11 cellular contexts compared by ENCODE assay signal in genomic region chr16:57797526-57798266, GRCh38. TPM values are rescaled to one million over a fixed set of nuclear protein-coding genes. Genes with fewer than 3 reads are reported as not detected.
DNase-seq lines count a peak whose midpoint lies in the region; ATAC-seq and TF ChIP-seq lines count a peak whose summit lies in the region.
"Had no signal": no experiment of that assay in that cellular context is flagged by ENCODE, and none has a peak within 500 bp of the region (broad histone marks: within the 10 kb centered on the region; RNA-seq: fewer than 3 reads in every experiment).

No MANE protein-coding gene starts in this region.

- DNase-seq in NCI-H1092 treated with DMSO at 0.1 percent for 48 hours (lab: John Stamatoyannopoulos, UW) (peak; percentile 25), NCI-H1092 (lab: John Stamatoyannopoulos, UW) (no peak), type B pancreatic cell (ENCODE audit: extremely low spot score, unreplicated experiment) (no peak), AG20443 (ENCODE audit: low spot score) (no peak), T-cell (no peak), adrenal gland (no peak)
- DNase-seq: activated naive CD4-positive, alpha-beta T cell treated with anti-CD3 and anti-CD28 coated beads, Interleukin-2, amount 50 U/mL, for 16 hours; stimulated activated naive CD4-positive, alpha-beta T cell had no signal

- peaks cover 45% of the 10 kb centered on the region for H3K27me3 ChIP-seq in ectodermal cell (ENCODE audit: control insufficient read depth, insufficient read depth, low read length, poor library complexity, severe bottlenecking)
- H3K27me3 ChIP-seq in liver (ENCODE audit: control insufficient read depth in 4 of 4, insufficient read depth in 4 of 4, low read length in 3 of 4) = no peaks in the 10 kb centered on the region
- no peaks in the 10 kb centered on the region for H3K27me3 ChIP-seq in adrenal gland

- H3K4me3 Mint-ChIP-seq in type B pancreatic cell = peak overlapping the region; percentile 90
- no peak overlapping the region for H3K4me3 Mint-ChIP-seq in T-cell

- H3K27ac Mint-ChIP-seq in type B pancreatic cell (peak overlapping the region; percentile 98), T-cell (no peak overlapping the region)

- H3K27ac ChIP-seq in ectodermal cell (ENCODE audit: insufficient read depth, low read depth, low read length, poor library complexity, severe bottlenecking) (no peak overlapping the region), liver (ENCODE audit: low read depth in 1 of 2, low read length in 2 of 2) (peak overlapping the region; percentile 93 to 96), adrenal gland (peak overlapping the region in 1 of 5 donors; percentile 31)
- H3K27ac ChIP-seq: HL-60 had no signal

- no peak for TF ChIP-seq CTCF in liver (IDR thresholded peaks at IDR 0.05; ENCODE audit: low read depth, low read length, missing input control)
- no peak for TF ChIP-seq CTCF in type B pancreatic cell (conservative IDR thresholded peaks at IDR 0.05)
- no peak for TF ChIP-seq CTCF in adrenal gland (IDR thresholded peaks at IDR 0.05)

- peak overlapping the region; percentile 45 to 53 for H3K9ac ChIP-seq in liver (ENCODE audit: low read depth in 1 of 2, low read length in 2 of 2)

- no peak for TF ChIP-seq POLR2A in adrenal gland (IDR thresholded peaks at IDR 0.05)

- no peaks in the 10 kb centered on the region for H3K9me3 Mint-ChIP-seq in type B pancreatic cell
- no peaks in the 10 kb centered on the region for H3K9me3 Mint-ChIP-seq in T-cell

- H3K9me3 ChIP-seq in ectodermal cell (ENCODE audit: control insufficient read depth, low read length) = no peaks in the 10 kb centered on the region
- no peaks in the 10 kb centered on the region for H3K9me3 ChIP-seq in liver (ENCODE audit: control insufficient read depth in 4 of 4, low read length in 3 of 4)
- H3K9me3 ChIP-seq in adrenal gland (replicated peaks in 1 of 3) = no peaks in the 10 kb centered on the region

- H3K36me3 Mint-ChIP-seq in type B pancreatic cell (no peaks in the 10 kb centered on the region), T-cell (no peaks in the 10 kb centered on the region)

- POLR2A ChIA-PET in T-cell (lab: Charles Lee) = no interaction called here

- no peaks in the 10 kb centered on the region for H3K36me3 ChIP-seq in ectodermal cell (ENCODE audit: control insufficient read depth, insufficient read depth, low read length)
- H3K36me3 ChIP-seq in liver (ENCODE audit: control insufficient read depth in 4 of 4, insufficient read depth in 3 of 4, low read depth in 1 of 4, low read length in 3 of 4) = peaks cover 0 to 11% (median 8%) of the 10 kb centered on the region in 4 donors
- peaks cover 0 to 31% of the 10 kb centered on the region in 2 donors for H3K36me3 ChIP-seq in adrenal gland (replicated peaks in 1 of 2)

- TF ChIP-seq RAD21 in liver (IDR thresholded peaks at IDR 0.05) = peak; percentile 44 to 63

- H3K4me3 ChIP-seq in ectodermal cell (ENCODE audit: insufficient read depth, low read depth, low read length) (peak overlapping the region; percentile 16), liver (ENCODE audit: low read depth in 1 of 3, low read length in 3 of 3) (peak overlapping the region; percentile 52 to 59 (median 59)), adrenal gland (no peak overlapping the region)

- 45 to 48% methylated on average over 42 of the region's 42 CpGs for WGBS in ectodermal cell, 2 experiments
- WGBS in liver = 21% methylated on average over 42 of the region's 42 CpGs
- WGBS in adrenal gland, 4 donors = 77 to 82% (median 79%) methylated on average over 34 to 42 of the region's 42 CpGs

- H3K4me1 Mint-ChIP-seq in type B pancreatic cell (ENCODE audit: unreplicated experiment) (peaks cover 40% of the 10 kb centered on the region), T-cell (peaks cover 25 to 32% (median 28%) of the 10 kb centered on the region in 3 donors)

- H3K27me3 Mint-ChIP-seq in type B pancreatic cell = no peaks in the 10 kb centered on the region
- H3K27me3 Mint-ChIP-seq in T-cell = peaks cover 11 to 15% of the 10 kb centered on the region in 2 donors

- intact Hi-C loops in adrenal gland (cut with DNase I) = loop anchor here in 1 of 2 donors (10.0 kb wide), 1 partner anchor 57 kb away; no protein-coding TSS in a partner anchor

- CTCF ChIA-PET in T-cell (lab: Charles Lee) = no interaction called here

- H3K4me1 ChIP-seq in ectodermal cell (ENCODE audit: control insufficient read depth, insufficient read depth, low read length) = peaks cover 27% of the 10 kb centered on the region
- peaks cover 29 to 69% (median 58%) of the 10 kb centered on the region in 4 donors for H3K4me1 ChIP-seq in liver (ENCODE audit: control insufficient read depth in 4 of 4, insufficient read depth in 4 of 4, low read length in 3 of 4)
- H3K4me1 ChIP-seq in adrenal gland (replicated peaks in 1 of 2) = peaks cover 14 to 40% of the 10 kb centered on the region in 2 donors

- no peak for ATAC-seq in T-cell (replicated peaks in 1 of 4)

TF ChIP-seq in liver, 16 proteins besides CTCF, POLR2A, EP300 and RAD21:
- TF ChIP-seq, protein P1, sequence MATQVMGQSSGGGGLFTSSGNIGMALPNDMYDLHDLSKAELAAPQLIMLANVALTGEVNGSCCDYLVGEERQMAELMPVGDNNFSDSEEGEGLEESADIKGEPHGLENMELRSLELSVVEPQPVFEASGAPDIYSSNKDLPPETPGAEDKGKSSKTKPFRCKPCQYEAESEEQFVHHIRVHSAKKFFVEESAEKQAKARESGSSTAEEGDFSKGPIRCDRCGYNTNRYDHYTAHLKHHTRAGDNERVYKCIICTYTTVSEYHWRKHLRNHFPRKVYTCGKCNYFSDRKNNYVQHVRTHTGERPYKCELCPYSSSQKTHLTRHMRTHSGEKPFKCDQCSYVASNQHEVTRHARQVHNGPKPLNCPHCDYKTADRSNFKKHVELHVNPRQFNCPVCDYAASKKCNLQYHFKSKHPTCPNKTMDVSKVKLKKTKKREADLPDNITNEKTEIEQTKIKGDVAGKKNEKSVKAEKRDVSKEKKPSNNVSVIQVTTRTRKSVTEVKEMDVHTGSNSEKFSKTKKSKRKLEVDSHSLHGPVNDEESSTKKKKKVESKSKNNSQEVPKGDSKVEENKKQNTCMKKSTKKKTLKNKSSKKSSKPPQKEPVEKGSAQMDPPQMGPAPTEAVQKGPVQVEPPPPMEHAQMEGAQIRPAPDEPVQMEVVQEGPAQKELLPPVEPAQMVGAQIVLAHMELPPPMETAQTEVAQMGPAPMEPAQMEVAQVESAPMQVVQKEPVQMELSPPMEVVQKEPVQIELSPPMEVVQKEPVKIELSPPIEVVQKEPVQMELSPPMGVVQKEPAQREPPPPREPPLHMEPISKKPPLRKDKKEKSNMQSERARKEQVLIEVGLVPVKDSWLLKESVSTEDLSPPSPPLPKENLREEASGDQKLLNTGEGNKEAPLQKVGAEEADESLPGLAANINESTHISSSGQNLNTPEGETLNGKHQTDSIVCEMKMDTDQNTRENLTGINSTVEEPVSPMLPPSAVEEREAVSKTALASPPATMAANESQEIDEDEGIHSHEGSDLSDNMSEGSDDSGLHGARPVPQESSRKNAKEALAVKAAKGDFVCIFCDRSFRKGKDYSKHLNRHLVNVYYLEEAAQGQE (IDR thresholded peaks at IDR 0.05) = peak; percentile 84
- TF ChIP-seq HNF4G (IDR thresholded peaks at IDR 0.05) = no peak
- peak; percentile 64 for TF ChIP-seq FOXA1 (IDR thresholded peaks at IDR 0.05)
- TF ChIP-seq ZBTB33 (IDR thresholded peaks at IDR 0.05) = peak; percentile 59
- TF ChIP-seq EGR1 (IDR thresholded peaks at IDR 0.05; ENCODE audit: low read depth in 2 of 2) = peak in 1 of 2 donors; percentile 26
- TF ChIP-seq YY1 (IDR thresholded peaks at IDR 0.05) = peak; percentile 79
- peak in 1 of 2 donors; percentile 57 for TF ChIP-seq JUND (IDR thresholded peaks at IDR 0.05)
- TF ChIP-seq NR2F2 (IDR thresholded peaks at IDR 0.05) = no peak
- peak; percentile 92 for TF ChIP-seq TAF1 (conservative IDR thresholded peaks at IDR 0.05)
- TF ChIP-seq RXRA (IDR thresholded peaks at IDR 0.05) = peak; percentile 79 to 88
- peak; percentile 77 for TF ChIP-seq FOXA2 (IDR thresholded peaks at IDR 0.05)
- TF ChIP-seq MAX (IDR thresholded peaks at IDR 0.05) = peak; percentile 90
- TF ChIP-seq GABPA (IDR thresholded peaks at IDR 0.05 in 1 of 2, conservative IDR thresholded peaks at IDR 0.05 in 1 of 2) = no peak
- TF ChIP-seq SP1 (IDR thresholded peaks at IDR 0.05) = peak; percentile 89
- no peak for TF ChIP-seq ATF3 (IDR thresholded peaks at IDR 0.05)
- TF ChIP-seq HNF4A (conservative IDR thresholded peaks at IDR 0.05) = peak; percentile 64 to 79

RNA-seq across cellular contexts. Expression of gene KIFC3, which starts 4.6 kb away (rescaled TPM):
- polyA plus RNA-seq in ectodermal cell (2013, experiment 1 of 4) = 5.9 TPM
- 4.4 TPM for polyA plus RNA-seq in ectodermal cell (2013, experiment 2 of 4)
- 2.9 TPM for polyA plus RNA-seq in ectodermal cell (2013, experiment 3 of 4)
- 5.1 TPM for polyA plus RNA-seq in ectodermal cell (2013, experiment 4 of 4)
- 100 to 1,000 TPM in 1 of 2 donors, 10 to 100 TPM in 1; 22.2 to 103 TPM for total RNA-seq in liver
- polyA plus RNA-seq in liver = 10 to 100 TPM; 16.5 to 32.7 TPM
- total RNA-seq in type B pancreatic cell (ENCODE audit: low replicate concordance) = 27.3 and 48.4 TPM in 2 replicates
- 1 to 10 TPM in 4 of 5 donors, under 1 TPM in 1; 0.78 to 4.1 (median 2.7) TPM for total RNA-seq in T-cell
- total RNA-seq in adrenal gland = 100 to 1,000 TPM in 1 of 8 donors, 10 to 100 TPM in 7; 38.0 to 100 (median 60.0) TPM
- 100 to 1,000 TPM in 1 of 3 donors, 10 to 100 TPM in 2; 15.5 to 130 (median 71.7) TPM for polyA plus RNA-seq in adrenal gland

Comparison
In these comparisons a context has a peak if more than half of its experiments do, and no peak if none do; other contexts are left out.
1. H3K4me3 ChIP-seq: peak in ectodermal cell (single experiment) and liver (3 of 3); none in adrenal gland (0 of 4).